Comparison of ENCODE assay signal across 17 cellular contexts in genomic region chr1:236167154-236167553, GRCh38. TPM values are rescaled to one million over a fixed set of nuclear protein-coding genes. Genes with fewer than 3 reads are reported as not detected.
A peak's percentile ranks its signal among the peaks of the same experiment; 100 is the strongest.
DNase-seq lines count a peak whose midpoint lies in the region; ATAC-seq and TF ChIP-seq lines count a peak whose summit lies in the region.
"Had no signal": no experiment of that assay in that cellular context is flagged by ENCODE, and none has a peak within 500 bp of the region (broad histone marks: within the 10 kb centered on the region; RNA-seq: fewer than 3 reads in every experiment).

No MANE protein-coding gene starts in this region.

- peaks cover 14% of the 10 kb centered on the region for H3K4me1 Mint-ChIP-seq in stimulated activated naive CD8-positive, alpha-beta T cell treated with anti-CD3 and anti-CD28 coated beads, Interleukin-15, amount 100 ng/mL, for 72 hours

- CTCF ChIA-PET in SK-N-SH (lab: Yijun Ruan, JAX) = no interaction called here

- no peaks in the 10 kb centered on the region for H4K20me1 ChIP-seq in SK-N-SH (ENCODE audit: insufficient read depth)

- H3K4me1 ChIP-seq in SK-N-SH (ENCODE audit: control insufficient read depth in 1 of 2, insufficient read depth in 2 of 2, low read depth in 1 of 2, low read length in 1 of 2) = no peaks in the 10 kb centered on the region
- H3K4me1 ChIP-seq: HAP-1 had no signal

- POLR2A ChIA-PET in SK-N-SH (lab: Yijun Ruan, JAX) = no interaction called here

- no peaks in the 10 kb centered on the region for H3K27me3 Mint-ChIP-seq in stimulated activated naive CD8-positive, alpha-beta T cell treated with anti-CD3 and anti-CD28 coated beads, Interleukin-15, amount 100 ng/mL, for 72 hours
- H3K27me3 Mint-ChIP-seq: CD4-positive, alpha-beta T cell had no signal

- ATAC-seq in stimulated activated naive CD8-positive, alpha-beta T cell treated with anti-CD3 and anti-CD28 coated beads, Interleukin-15, amount 100 ng/mL, for 72 hours = no peak
- ATAC-seq in GM18861 (IDR thresholded peaks at IDR 0.05; ENCODE audit: unreplicated experiment) = no peak
- ATAC-seq: A549 had no signal

- H3K27ac ChIP-seq in SK-N-SH (ENCODE audit: low read depth in 2 of 2, low read length in 1 of 2) = no peak overlapping the region
- H3K27ac ChIP-seq: 22Rv1, C4-2B, GM23248, HL-60 had no signal

- TF ChIP-seq EP300 in SK-N-SH (IDR thresholded peaks at IDR 0.05; ENCODE audit: borderline replicate concordance in 1 of 2, low read depth in 1 of 2, low read length in 1 of 2) = no peak

- no peaks in the 10 kb centered on the region for H3K9me3 Mint-ChIP-seq in stimulated activated naive CD8-positive, alpha-beta T cell treated with anti-CD3 and anti-CD28 coated beads, Interleukin-15, amount 100 ng/mL, for 72 hours
- H3K9me3 Mint-ChIP-seq: CD4-positive, alpha-beta T cell had no signal

- WGBS in SK-N-SH (ENCODE audit: low lambda C conversion rate) = 89% methylated on average over 7 of the region's 7 CpGs

- H3K4me3 Mint-ChIP-seq in stimulated activated naive CD8-positive, alpha-beta T cell treated with anti-CD3 and anti-CD28 coated beads, Interleukin-15, amount 100 ng/mL, for 72 hours = no peak overlapping the region
- H3K4me3 Mint-ChIP-seq: CD4-positive, alpha-beta T cell had no signal

- no peak overlapping the region for H2AFZ ChIP-seq in SK-N-SH (ENCODE audit: low read depth)
- H2AFZ ChIP-seq: GM23248 had no signal

- H3K36me3 ChIP-seq in SK-N-SH (replicated peaks in 1 of 2; ENCODE audit: control insufficient read depth in 1 of 2, insufficient read depth in 2 of 2, low read length in 1 of 2) = no peaks in the 10 kb centered on the region
- H3K36me3 ChIP-seq: HAP-1 had no signal

- H3K4me3 ChIP-seq in SK-N-SH (ENCODE audit: low read depth in 2 of 2, low read length in 1 of 2) = no peak overlapping the region
- H3K4me3 ChIP-seq: A549, GM23248, HAP-1 had no signal

- no peak overlapping the region for H3K27ac Mint-ChIP-seq in stimulated activated naive CD8-positive, alpha-beta T cell treated with anti-CD3 and anti-CD28 coated beads, Interleukin-15, amount 100 ng/mL, for 72 hours
- H3K27ac Mint-ChIP-seq: CD4-positive, alpha-beta T cell had no signal

- H3K9ac ChIP-seq in SK-N-SH = no peak overlapping the region
- H3K9ac ChIP-seq: GM23248 had no signal

- no peak for TF ChIP-seq CTCF in SK-N-SH (IDR thresholded peaks at IDR 0.05)

- no peaks in the 10 kb centered on the region for H3K9me3 ChIP-seq in SK-N-SH
- H3K9me3 ChIP-seq: HAP-1 had no signal

- no peaks in the 10 kb centered on the region for H3F3A ChIP-seq in SK-N-SH (replicated peaks; ENCODE audit: insufficient read depth)

- peak; percentile 21 for DNase-seq in activated CD8-positive, alpha-beta memory T cell treated with anti-CD3 and anti-CD28 coated beads for 24 hours
- no peak for DNase-seq in activated CD8-positive, alpha-beta memory T cell treated with anti-CD3 and anti-CD28 coated beads, Interleukin-2, amount 50 U/mL, for 4 hours
- peak; percentile 26 for DNase-seq in M059J (ENCODE audit: low read depth)
- peak; percentile 41 for DNase-seq in iris pigment epithelial cell (ENCODE audit: low read depth)
- DNase-seq in stimulated activated naive CD8-positive, alpha-beta T cell treated with anti-CD3 and anti-CD28 coated beads, Interleukin-15, amount 100 ng/mL, for 72 hours = no peak
- DNase-seq in SK-N-SH = no peak
- DNase-seq: AML-193, Caco-2, GDM1, GM23248 had no signal

- no peaks in the 10 kb centered on the region for H3K79me2 ChIP-seq in SK-N-SH (ENCODE audit: insufficient read depth)

- H3K9me2 ChIP-seq in SK-N-SH = no peaks in the 10 kb centered on the region

- no peaks in the 10 kb centered on the region for H3K27me3 ChIP-seq in SK-N-SH (ENCODE audit: insufficient read depth)

- no peak for TF ChIP-seq RAD21 in SK-N-SH (IDR thresholded peaks at IDR 0.05; ENCODE audit: low read length)

- no peak overlapping the region for H3K4me2 ChIP-seq in SK-N-SH
- H3K4me2 ChIP-seq: A549 had no signal

TF ChIP-seq in SK-N-SH, 30 proteins besides CTCF, POLR2A, EP300 and RAD21:
- TF ChIP-seq ZBTB33 (IDR thresholded peaks at IDR 0.05; ENCODE audit: borderline replicate concordance, low read depth) (no peak), EZH2phosphoT487 (IDR thresholded peaks at IDR 0.05; ENCODE audit: borderline replicate concordance, low read depth) (no peak), GABPA (IDR thresholded peaks at IDR 0.05; ENCODE audit: low read depth) (no peak), NRF1 (IDR thresholded peaks at IDR 0.05; ENCODE audit: low read depth, low read length) (no peak), MXI1 (IDR thresholded peaks at IDR 0.05; ENCODE audit: low read depth, low read length) (no peak), RXRA (IDR thresholded peaks at IDR 0.05; ENCODE audit: borderline replicate concordance, low read depth) (no peak), TCF12 (IDR thresholded peaks at IDR 0.05) (no peak), YY1 (IDR thresholded peaks at IDR 0.05; ENCODE audit: low read depth) (no peak), TAF1 (IDR thresholded peaks at IDR 0.05; ENCODE audit: borderline replicate concordance, low read depth, low read length) (no peak), PBX3 (IDR thresholded peaks at IDR 0.05) (no peak), TEAD4 (IDR thresholded peaks at IDR 0.05; ENCODE audit: borderline replicate concordance, insufficient read depth) (no peak), POLR2AphosphoS5 (IDR thresholded peaks at IDR 0.05; ENCODE audit: low read depth, low read length) (no peak), JUND (IDR thresholded peaks at IDR 0.05) (no peak), IRF3 (IDR thresholded peaks at IDR 0.05; ENCODE audit: low read depth, low read length) (no peak)

RNA-seq across cellular contexts. Expression of gene GPR137B, which starts 24.8 kb away (rescaled TPM):
- total RNA-seq in M059J (2014; rRNA removed; shearing (Covaris generic)) = 10.2 and 14.2 TPM in 2 replicates
- 4.9 and 7.0 TPM in 2 replicates for polyA plus RNA-seq in SK-N-SH (2012; rRNA removed)
- 9.9 and 10.6 TPM in 2 replicates for polyA plus RNA-seq in SK-N-SH (2012; cell fraction: cytosol; rRNA removed)
- polyA plus RNA-seq in SK-N-SH (2012; cell fraction: nucleus; rRNA removed) = 2.9 and 4.0 TPM in 2 replicates

Comparison
In these comparisons a context has a peak if more than half of its experiments do, and no peak if none do; other contexts are left out.
1. DNase-seq: peak in activated CD8-positive, alpha-beta memory T cell treated with anti-CD3 and anti-CD28 coated beads for 24 hours (single experiment), M059J (single experiment) and iris pigment epithelial cell (single experiment); none in activated CD8-positive, alpha-beta memory T cell treated with anti-CD3 and anti-CD28 coated beads, Interleukin-2, amount 50 U/mL, for 4 hours (single experiment), stimulated activated naive CD8-positive, alpha-beta T cell treated with anti-CD3 and anti-CD28 coated beads, Interleukin-15, amount 100 ng/mL, for 72 hours (0 of 2) and SK-N-SH (single experiment).